ENCODE assay signal across 20 cellular contexts in the genomic region with DNA sequence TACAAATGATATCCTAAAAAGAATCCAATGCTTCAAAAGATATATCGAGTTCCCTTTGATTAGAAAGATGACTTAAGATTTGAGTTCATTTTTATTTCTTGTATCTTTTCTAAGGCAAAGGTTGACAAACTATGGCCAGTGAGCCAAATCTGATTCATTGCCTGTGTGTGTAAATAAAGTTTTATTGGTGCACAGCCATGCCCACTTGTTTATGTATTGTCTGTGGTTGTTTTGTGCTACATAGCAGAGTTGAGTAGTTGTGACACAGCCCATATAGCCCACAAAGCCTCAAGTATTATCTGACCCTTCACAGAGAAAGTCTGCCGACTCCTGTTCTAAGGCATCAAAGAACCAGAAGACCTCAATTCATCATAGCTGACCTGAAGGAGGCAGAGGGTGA. TPM values are rescaled to one million over a fixed set of nuclear protein-coding genes. Genes with fewer than 3 reads are reported as not detected.
DNase-seq lines count a peak whose midpoint lies in the region; ATAC-seq, FAIRE-seq and TF ChIP-seq lines count a peak whose summit lies in the region.
"Had no signal": no experiment of that assay in that cellular context is flagged by ENCODE, and none has a peak within 500 bp of the region (broad histone marks: within the 10 kb centered on the region; RNA-seq: fewer than 3 reads in every experiment).

No MANE protein-coding gene starts in this region.

- H3K4me2 ChIP-seq in PC-3 (ENCODE audit: low read length) (no peak overlapping the region), GM12878 (ENCODE audit: control insufficient read depth, insufficient read depth) (no peak overlapping the region)
- H3K4me2 ChIP-seq: BLaER1 had no signal

- no peaks in the 10 kb centered on the region for H3K9me2 ChIP-seq in PC-3 (replicated peaks; ENCODE audit: low read length)

- no peak for TF ChIP-seq POLR2A in GM12878 (IDR thresholded peaks at IDR 0.05; ENCODE audit: low read depth, low read length)

- DNase-seq in ELR (ENCODE audit: low read depth) (peak; percentile 1), PC-3 (peak; percentile 40), GM12878 (ENCODE audit: low read depth, low spot score) (no peak), brain microvascular endothelial cell (no peak), T-helper 2 cell (no peak)
- DNase-seq: Caco-2; CD4-positive, CD25-positive, alpha-beta regulatory T cell; CD8-positive, alpha-beta T cell; DMS153; DND-41; GDM1; GM23248; H7; HCEC 1CT had no signal

- no peak for TF ChIP-seq EP300 in GM12878 (IDR thresholded peaks at IDR 0.05; ENCODE audit: borderline replicate concordance in 1 of 2, control insufficient read depth in 1 of 2, low read depth in 2 of 2, low read length in 2 of 2)

- no peak for TF ChIP-seq RAD21 in GM12878 (IDR thresholded peaks at IDR 0.05; ENCODE audit: insufficient read depth, low read depth, low read length)

- H3K27ac ChIP-seq in PC-3 (ENCODE audit: low read length) (no peak overlapping the region), GM12878 (ENCODE audit: control insufficient read depth, insufficient read depth) (no peak overlapping the region), brain microvascular endothelial cell (no peak overlapping the region)
- H3K27ac ChIP-seq: BLaER1, C4-2B, GM23248 had no signal

- H3K4me3 ChIP-seq in PC-3 (ENCODE audit: low read length): no peak overlapping the region
- H3K4me3 ChIP-seq in GM12878: no peak overlapping the region
- no peak overlapping the region for H3K4me3 ChIP-seq in brain microvascular endothelial cell (ENCODE audit: low read depth, low read length)
- H3K4me3 ChIP-seq: BLaER1, GM23248 had no signal

- CTCF ChIA-PET in PC-3 (lab: Charles Lee): no interaction called here
- CTCF ChIA-PET in GM12878 (lab: Yijun Ruan, JAX): no interaction called here

- FAIRE-seq in GM12878 (lab: Jason Lieb, UNC): no peak
- FAIRE-seq: GM12892, H1 had no signal

- H3K4me1 ChIP-seq in PC-3 (ENCODE audit: insufficient read depth, low read length): peaks cover 4% of the 10 kb centered on the region
- H3K4me1 ChIP-seq in GM12878 (ENCODE audit: control insufficient read depth, insufficient read depth, low read length): no peaks in the 10 kb centered on the region
- H3K4me1 ChIP-seq: BLaER1, Caco-2 had no signal

- in situ Hi-C loops in GM12878 (cut with MboI): no loop called here
- in situ Hi-C loops in brain microvascular endothelial cell (cut with HindIII; ENCODE audit: low pct_ligation_motif_present, low sequenced_read_pairs): no loop called here

- TF ChIP-seq CTCF in PC-3 (conservative IDR thresholded peaks at IDR 0.05; ENCODE audit: low read depth, low read length): no peak
- no peak for TF ChIP-seq CTCF in GM12878 (IDR thresholded peaks at IDR 0.05 in 2 of 3, conservative IDR thresholded peaks at IDR 0.05 in 1 of 3; ENCODE audit: control insufficient read depth in 2 of 3, extremely low read depth in 1 of 3, insufficient read depth in 1 of 3, low read depth in 3 of 3, low read length in 3 of 3)
- no peak for TF ChIP-seq CTCF in brain microvascular endothelial cell (IDR thresholded peaks at IDR 0.05; ENCODE audit: low read depth, low read length, missing control alignments)

- ATAC-seq in PC-3 (peak; percentile 42; the same call in 1 of the 2 replicates), GM12878 (no peak), GM21717 (IDR thresholded peaks at IDR 0.05; ENCODE audit: unreplicated experiment) (no peak)
- ATAC-seq: CD8-positive, alpha-beta T cell had no signal

- H3K36me3 ChIP-seq in PC-3 (ENCODE audit: low read depth, low read length) (peaks cover 15% of the 10 kb centered on the region), GM12878 (ENCODE audit: control insufficient read depth in 2 of 2, insufficient read depth in 2 of 2, low read length in 1 of 2) (peaks cover 0 to 10% of the 10 kb centered on the region in 2 experiments; a peak in 3 of 4 replicates), brain microvascular endothelial cell (replicated peaks) (peaks cover 7% of the 10 kb centered on the region)

- no peaks in the 10 kb centered on the region for H3K27me3 ChIP-seq in PC-3 (ENCODE audit: low read length)
- no peaks in the 10 kb centered on the region for H3K27me3 ChIP-seq in GM12878 (replicated peaks in 1 of 2; ENCODE audit: control insufficient read depth in 2 of 2, insufficient read depth in 2 of 2, low read length in 1 of 2)
- H3K27me3 ChIP-seq in brain microvascular endothelial cell (replicated peaks): no peaks in the 10 kb centered on the region
- H3K27me3 ChIP-seq: BLaER1 had no signal

- 46% methylated on average over 2 of the region's 2 CpGs for WGBS in GM12878 (ENCODE audit: insufficient coverage, insufficient replicate concordance, low lambda C conversion rate, missing lambda C conversion rate)

- H3K79me2 ChIP-seq in PC-3 (ENCODE audit: low read length): no peaks in the 10 kb centered on the region
- H3K79me2 ChIP-seq in GM12878 (ENCODE audit: control insufficient read depth, insufficient read depth, low read length): no peaks in the 10 kb centered on the region

- no TSS peak for BruUV-seq in PC-3 (replicated peaks; lab: Mats Ljungman, UMichigan)
- no TSS peak for BruUV-seq in GM12878 (replicated peaks; lab: Mats Ljungman, UMichigan)

- H3K9ac ChIP-seq in PC-3 (ENCODE audit: low read length): no peak overlapping the region
- no peak overlapping the region for H3K9ac ChIP-seq in GM12878 (ENCODE audit: control insufficient read depth, insufficient read depth, low read length)
- H3K9ac ChIP-seq: BLaER1, GM23248 had no signal

- H2AFZ ChIP-seq in PC-3 (ENCODE audit: low read length): no peak overlapping the region
- H2AFZ ChIP-seq in GM12878 (ENCODE audit: control insufficient read depth, low read depth, low read length): no peak overlapping the region
- H2AFZ ChIP-seq: GM23248 had no signal

- RAD21 ChIA-PET in GM12878 (lab: Charles Lee; ENCODE audit: unreplicated experiment): no interaction called here

- H3K9me3 ChIP-seq in PC-3 (ENCODE audit: low read length): no peaks in the 10 kb centered on the region
- H3K9me3 ChIP-seq in GM12878 (replicated peaks; ENCODE audit: control insufficient read depth, insufficient read depth, low read length): no peaks in the 10 kb centered on the region
- H3K9me3 ChIP-seq: BLaER1, Caco-2 had no signal

- SMC1A ChIA-PET in GM12878 (lab: Charles Lee; ENCODE audit: uncharacterized antibody, unreplicated experiment): interaction anchor here (1.2 kb wide), 1 partner anchor 29 kb away, joined by 3 read pairs; no protein-coding TSS in a partner anchor

- H4K20me1 ChIP-seq in PC-3 (ENCODE audit: low read length): no peaks in the 10 kb centered on the region
- H4K20me1 ChIP-seq in GM12878 (ENCODE audit: control insufficient read depth, insufficient read depth): no peaks in the 10 kb centered on the region
- H4K20me1 ChIP-seq: BLaER1 had no signal

- intact Hi-C loops in PC-3 (cut with micrococcal nuclease): no loop called here
- intact Hi-C loops in GM12878 (cut with micrococcal nuclease; ENCODE audit: unreplicated experiment): no loop called here

- no peaks in the 10 kb centered on the region for H3F3A ChIP-seq in PC-3 (ENCODE audit: low read length, unreplicated experiment)

- POLR2A ChIA-PET in PC-3 (lab: Charles Lee; ENCODE audit: unreplicated experiment): no interaction called here
- POLR2A ChIA-PET in GM12878 (lab: Charles Lee): no interaction called here

TF ChIP-seq in GM12878, 131 proteins besides CTCF, POLR2A, EP300 and RAD21 (continues in another document):
- no peak for TF ChIP-seq NFXL1 (IDR thresholded peaks at IDR 0.05; ENCODE audit: borderline replicate concordance)

RNA-seq across cellular contexts. Expression of a gene that starts 32.2 kb away (rescaled TPM):
- total RNA-seq in PC-3 (2014; rRNA removed): 47.5 and 51.1 TPM in 2 replicates
- 30.6 and 32.6 TPM in 2 replicates for total RNA-seq in GM12878 (2013; cell fraction: nucleolus; rRNA removed)
- 51.2 and 60.3 TPM in 2 replicates for total RNA-seq in GM12878 (2014; rRNA removed)
- total RNA-seq in GM12878 (2014; rRNA removed; fragmentation: Illumina TruSeq; extraction: Trizol): 63.3 and 64.7 TPM in 2 replicates
- total RNA-seq in GM12878 (2021): 135 and 151 TPM in 2 replicates
- 22.6 TPM for polyA plus RNA-seq in GM12878 (2011; ENCODE audit: low read depth)
- polyA plus RNA-seq in GM12878 (2011; rRNA removed): 153 and 221 TPM in 2 replicates
- polyA plus RNA-seq in GM12878 (2011; cell fraction: cytosol; rRNA removed): 23.4 and 23.7 TPM in 2 replicates
- 24.9 and 32.2 TPM in 2 replicates for polyA plus RNA-seq in GM12878 (2011; cell fraction: nucleus; rRNA removed)
- polyA plus RNA-seq in GM12878 (2012): 64.9 and 68.9 TPM in 2 replicates
- polyA plus RNA-seq in GM12878 (2014; fragmentation: Illumina TruSeq; extraction: Trizol): 77.7 and 97.1 TPM in 2 replicates
- polyA plus RNA-seq in GM12878 (2014; fragmentation: Nextera tagmentation; extraction: Ambion mirVana): 10 to 100 TPM; 54.3 to 95.5 TPM
- polyA plus RNA-seq in GM12878 (2014; rRNA removed): 48.6 and 57.3 TPM in 2 replicates
- polyA plus RNA-seq in GM12878 (2016; fragmentation: Nextera tagmentation; extraction: Ambion mirVana): 100 to 1,000 TPM; 227 to 251 TPM
- 15.3 and 37.2 TPM in 2 replicates for polyA minus RNA-seq in GM12878 (2011; rRNA and poly(A)+ RNA removed)
- polyA minus RNA-seq in GM12878 (2011; cell fraction: cytosol; rRNA and poly(A)+ RNA removed): 31.7 and 45.7 TPM in 2 replicates
- 9.7 and 16.2 TPM in 2 replicates for polyA minus RNA-seq in GM12878 (2011; cell fraction: nucleus; rRNA and poly(A)+ RNA removed)

RNA-seq across cellular contexts. Expression of a gene that starts 57.1 kb away (rescaled TPM):
- total RNA-seq in PC-3 (2014; rRNA removed): 0.91 and 1.0 TPM in 2 replicates
- total RNA-seq in GM12878 (2013; cell fraction: nucleolus; rRNA removed): 0.38 and 0.86 TPM in 2 replicates
- total RNA-seq in GM12878 (2014; rRNA removed): 0.06 and 0.27 TPM in 2 replicates
- total RNA-seq in GM12878 (2014; rRNA removed; fragmentation: Illumina TruSeq; extraction: Trizol): 0.23 and 0.54 TPM in 2 replicates
- total RNA-seq in GM12878 (2021): 0.13 and 0.19 TPM in 2 replicates
- polyA plus RNA-seq in GM12878 (2011; ENCODE audit: low read depth): 0.17 TPM
- 18.4 and 26.1 TPM in 2 replicates for polyA plus RNA-seq in GM12878 (2011; rRNA removed)
- polyA plus RNA-seq in GM12878 (2011; cell fraction: cytosol; rRNA removed): 13.3 and 13.9 TPM in 2 replicates
- polyA plus RNA-seq in GM12878 (2011; cell fraction: nucleus; rRNA removed): 19.8 TPM in 2 replicates
- polyA plus RNA-seq in GM12878 (2012): 0.28 and 0.87 TPM in 2 replicates
- polyA plus RNA-seq in GM12878 (2014; fragmentation: Illumina TruSeq; extraction: Trizol): 0.25 and 0.33 TPM in 2 replicates
- under 1 TPM; 0.16 to 0.27 TPM for polyA plus RNA-seq in GM12878 (2014; fragmentation: Nextera tagmentation; extraction: Ambion mirVana)
- 0.19 and 0.61 TPM in 2 replicates for polyA plus RNA-seq in GM12878 (2014; rRNA removed)
- polyA plus RNA-seq in GM12878 (2016; fragmentation: Nextera tagmentation; extraction: Ambion mirVana): under 1 TPM; 0.16 to 0.25 TPM
- polyA minus RNA-seq in GM12878 (2011; rRNA and poly(A)+ RNA removed): 11.3 and 12.8 TPM in 2 replicates
- polyA minus RNA-seq in GM12878 (2011; cell fraction: cytosol; rRNA and poly(A)+ RNA removed): 2.3 and 7.2 TPM in 2 replicates
- 4.0 and 4.6 TPM in 2 replicates for polyA minus RNA-seq in GM12878 (2011; cell fraction: nucleus; rRNA and poly(A)+ RNA removed)
- total RNA-seq: B cell had no signal

Comparison
In these comparisons a context has a peak if more than half of its experiments do, and no peak if none do; other contexts are left out.
1. DNase-seq: peak in ELR (single experiment) and PC-3 (single experiment); none in GM12878 (single experiment), brain microvascular endothelial cell (single experiment) and T-helper 2 cell (0 of 5).